18 cellular contexts compared by ENCODE assay signal in genomic region chr16:88418869-88419268, GRCh38. TPM values are rescaled to one million over a fixed set of nuclear protein-coding genes. Genes with fewer than 3 reads are reported as not detected.
A peak's percentile ranks its signal among the peaks of the same experiment; 100 is the strongest.
DNase-seq lines count a peak whose midpoint lies in the region; ATAC-seq and TF ChIP-seq lines count a peak whose summit lies in the region.
"Had no signal": no experiment of that assay in that cellular context is flagged by ENCODE, and none has a peak within 500 bp of the region (broad histone marks: within the 10 kb centered on the region; RNA-seq: fewer than 3 reads in every experiment).

No MANE protein-coding gene starts in this region.

- H3K4me2 ChIP-seq in SK-N-SH (no peak overlapping the region), mesenchymal stem cell (ENCODE audit: low read length, poor library complexity, severe bottlenecking) (no peak overlapping the region), neuronal stem cell (ENCODE audit: insufficient read depth, low read length, poor library complexity, severe bottlenecking) (no peak overlapping the region)
- H3K4me2 ChIP-seq: A549, BLaER1 had no signal

- peaks cover 5 to 12% of the 10 kb centered on the region in 2 donors for H3K9me3 Mint-ChIP-seq in stimulated activated naive B cell treated with anti-CD40 and anti-IgM and Interleukin-4, amounts not matched to agents 10 μg/mL and 1 μg/mL and 100 μg/mL, for 72 hours
- H3K9me3 Mint-ChIP-seq: CD4-positive, alpha-beta T cell; CD8-positive, alpha-beta T cell had no signal

- H3K79me1 ChIP-seq in mesenchymal stem cell (replicated peaks; ENCODE audit: low read length, poor library complexity, severe bottlenecking) (peaks cover 3% of the 10 kb centered on the region), neuronal stem cell (ENCODE audit: low read depth, low read length) (peaks cover 2% of the 10 kb centered on the region)

- no peak overlapping the region for H2BK5ac ChIP-seq in mesenchymal stem cell (ENCODE audit: low read depth, low read length, poor library complexity, severe bottlenecking)
- peak overlapping the region; percentile 66 for H2BK5ac ChIP-seq in neuronal stem cell (ENCODE audit: low read length)

- H4K91ac ChIP-seq in mesenchymal stem cell (ENCODE audit: low read length), result peak overlapping the region; percentile 44
- no peak overlapping the region for H4K91ac ChIP-seq in neuronal stem cell (ENCODE audit: low read depth, low read length, poor library complexity)

- ATAC-seq in SK-N-SH treated with all-trans-retinoic acid at 6 μM for 48 hours, result no peak
- ATAC-seq in stimulated activated naive B cell treated with anti-CD40 and anti-IgM and Interleukin-4, amounts not matched to agents 10 μg/mL and 1 μg/mL and 100 μg/mL, for 72 hours (replicated peaks), result no peak
- ATAC-seq: CD8-positive, alpha-beta T cell had no signal

- POLR2A ChIA-PET in SK-N-SH (lab: Yijun Ruan, JAX), result no interaction called here

- H4K20me1 ChIP-seq in SK-N-SH (ENCODE audit: insufficient read depth), result peaks cover 8% of the 10 kb centered on the region; the same call in 1 of the 2 replicates

- H3K4ac ChIP-seq in mesenchymal stem cell (ENCODE audit: low read depth in 1 of 2, low read length in 2 of 2) (no peak overlapping the region), neuronal stem cell (ENCODE audit: low read length) (no peak overlapping the region)

- H3K4me1 ChIP-seq in SK-N-SH (ENCODE audit: control insufficient read depth in 1 of 2, insufficient read depth in 2 of 2, low read depth in 1 of 2, low read length in 1 of 2) (peaks cover 0 to 17% of the 10 kb centered on the region in 2 experiments; a peak in 1 of 4 replicates), mesenchymal stem cell (ENCODE audit: control insufficient read depth, insufficient read depth, low read depth, low read length) (peaks cover 4% of the 10 kb centered on the region), neuronal stem cell (ENCODE audit: control insufficient read depth in 2 of 2, insufficient read depth in 1 of 2, low read depth in 1 of 2, low read length in 2 of 2) (no peaks in the 10 kb centered on the region)
- H3K4me1 ChIP-seq: A549, BE2C, BLaER1, Caco-2 had no signal

- no peak overlapping the region for H3K9ac ChIP-seq in SK-N-SH
- no peak overlapping the region for H3K9ac ChIP-seq in mesenchymal stem cell (ENCODE audit: low read length)
- no peak overlapping the region for H3K9ac ChIP-seq in neuronal stem cell (ENCODE audit: low read depth, low read length, poor library complexity)
- H3K9ac ChIP-seq: BLaER1 had no signal

- H2BK120ac ChIP-seq in mesenchymal stem cell (ENCODE audit: low read depth, low read length) (no peak overlapping the region), neuronal stem cell (ENCODE audit: low read depth, low read length) (peak overlapping the region; percentile 61)

- CTCF ChIA-PET in SK-N-SH (lab: Yijun Ruan, JAX), result interaction anchor here (1.3 to 1.8 kb wide), 3 partner anchors 18 to 144 kb away, joined by 3 to 7 read pairs (median 5); partner anchors contain the start of gene ZNF469

- H2BK12ac ChIP-seq in mesenchymal stem cell (ENCODE audit: low read length in 2 of 2), result no peak overlapping the region
- H2BK12ac ChIP-seq in neuronal stem cell (ENCODE audit: low read length), result peak overlapping the region; percentile 84

- DNase-seq in SK-N-SH, result peak; percentile 64
- DNase-seq in H7, result peak; percentile 71
- DNase-seq in mesenchymal stem cell, result no peak
- no peak for DNase-seq in neuronal stem cell (ENCODE audit: low spot score)
- DNase-seq in activated CD4-positive, CD25-positive, alpha-beta regulatory T cell (lab: John Stamatoyannopoulos, UW), result no peak
- no peak for DNase-seq in stimulated activated naive B cell treated with anti-CD40 and anti-IgM and Interleukin-4, amounts not matched to agents 10 μg/mL and 1 μg/mL and 100 μg/mL, for 72 hours
- DNase-seq: BE2C; Caco-2; Calu3; CD4-positive, alpha-beta T cell; CD8-positive, alpha-beta T cell; DMS79 treated with DMSO at 0.1 percent for 48 hours; GF-D8 had no signal

- H3K36me3 Mint-ChIP-seq in stimulated activated naive B cell treated with anti-CD40 and anti-IgM and Interleukin-4, amounts not matched to agents 10 μg/mL and 1 μg/mL and 100 μg/mL, for 72 hours, result no peaks in the 10 kb centered on the region
- H3K36me3 Mint-ChIP-seq: CD8-positive, alpha-beta T cell had no signal

- no peak overlapping the region for H3K4me3 Mint-ChIP-seq in stimulated activated naive B cell treated with anti-CD40 and anti-IgM and Interleukin-4, amounts not matched to agents 10 μg/mL and 1 μg/mL and 100 μg/mL, for 72 hours
- H3K4me3 Mint-ChIP-seq: CD4-positive, alpha-beta T cell; CD8-positive, alpha-beta T cell had no signal

- 85% methylated on average over 12 of the region's 18 CpGs for WGBS in SK-N-SH (ENCODE audit: low lambda C conversion rate)
- 84% methylated on average over 17 of the region's 18 CpGs for WGBS in mesenchymal stem cell
- no CpG with 5 or more reads among the region's 18 CpGs for WGBS in neuronal stem cell (ENCODE audit: extremely low coverage in 2 of 2, insufficient read length in 2 of 2, insufficient replicate concordance in 1 of 2), 2 donors

- no peak overlapping the region for H3K23ac ChIP-seq in mesenchymal stem cell (ENCODE audit: low read length in 2 of 2)
- H3K23ac ChIP-seq in neuronal stem cell (ENCODE audit: low read depth, low read length, poor library complexity), result peak overlapping the region; percentile 85

- no peak overlapping the region for H3K18ac ChIP-seq in mesenchymal stem cell (ENCODE audit: low read depth in 1 of 2, low read length in 2 of 2)
- H3K18ac ChIP-seq in neuronal stem cell (ENCODE audit: low read length), result peak overlapping the region; percentile 83

- H2AK5ac ChIP-seq in mesenchymal stem cell (ENCODE audit: low read length, severe bottlenecking) (no peak overlapping the region), neuronal stem cell (ENCODE audit: low read depth, low read length) (peak overlapping the region; percentile 94)

- no peak for TF ChIP-seq EP300 in SK-N-SH (IDR thresholded peaks at IDR 0.05; ENCODE audit: borderline replicate concordance in 1 of 2, low read depth in 1 of 2, low read length in 1 of 2)

- H3K27me3 ChIP-seq in SK-N-SH (ENCODE audit: insufficient read depth) (no peaks in the 10 kb centered on the region), H7 (ENCODE audit: control insufficient read depth, insufficient read depth, low read length) (no peaks in the 10 kb centered on the region), mesenchymal stem cell (ENCODE audit: control insufficient read depth in 1 of 2, insufficient read depth in 1 of 2, low read length in 2 of 2) (no peaks in the 10 kb centered on the region), neuronal stem cell (ENCODE audit: control insufficient read depth in 3 of 3, insufficient read depth in 3 of 3, low read depth in 1 of 3, low read length in 3 of 3) (peaks cover 0 to 15% (median 0%) of the 10 kb centered on the region in 3 experiments)
- H3K27me3 ChIP-seq: BE2C had no signal

- no peaks in the 10 kb centered on the region for H3K79me2 ChIP-seq in SK-N-SH (ENCODE audit: insufficient read depth)

- H3K36me3 ChIP-seq in SK-N-SH (replicated peaks in 1 of 2; ENCODE audit: control insufficient read depth in 1 of 2, insufficient read depth in 2 of 2, low read length in 1 of 2), result no peaks in the 10 kb centered on the region
- no peaks in the 10 kb centered on the region for H3K36me3 ChIP-seq in H7 (replicated peaks; ENCODE audit: control insufficient read depth, insufficient read depth, low read length)
- peaks cover 6 to 11% of the 10 kb centered on the region in 2 experiments for H3K36me3 ChIP-seq in mesenchymal stem cell (ENCODE audit: control insufficient read depth in 1 of 2, insufficient read depth in 2 of 2, low read depth in 1 of 2, low read length in 2 of 2)
- no peaks in the 10 kb centered on the region for H3K36me3 ChIP-seq in neuronal stem cell (replicated peaks in 1 of 2; ENCODE audit: control insufficient read depth in 2 of 2, insufficient read depth in 2 of 2, low read length in 2 of 2)
- H3K36me3 ChIP-seq: BE2C, BLaER1 had no signal

- H3K27ac ChIP-seq in SK-N-SH (ENCODE audit: low read depth in 2 of 2, low read length in 1 of 2), result no peak overlapping the region; a peak in 1 of 4 replicates
- no peak overlapping the region for H3K27ac ChIP-seq in mesenchymal stem cell (ENCODE audit: low read length, poor library complexity, severe bottlenecking)
- no peak overlapping the region for H3K27ac ChIP-seq in neuronal stem cell (replicated peaks; ENCODE audit: low read length)
- H3K27ac ChIP-seq: 22Rv1, A549, BLaER1, C4-2B had no signal

- H3K9me3 ChIP-seq in SK-N-SH (no peaks in the 10 kb centered on the region), mesenchymal stem cell (ENCODE audit: control insufficient read depth, low read length) (no peaks in the 10 kb centered on the region), neuronal stem cell (replicated peaks in 1 of 2; ENCODE audit: control insufficient read depth in 2 of 2, insufficient read depth in 1 of 2, low read depth in 1 of 2, low read length in 2 of 2) (no peaks in the 10 kb centered on the region)
- H3K9me3 ChIP-seq: A549, BE2C, BLaER1, Caco-2 had no signal

- H2AFZ ChIP-seq in SK-N-SH (ENCODE audit: low read depth) (no peak overlapping the region), mesenchymal stem cell (ENCODE audit: low read depth, low read length) (no peak overlapping the region), neuronal stem cell (ENCODE audit: low read length) (no peak overlapping the region)

- H3K9me2 ChIP-seq in SK-N-SH, result no peaks in the 10 kb centered on the region

- H3K14ac ChIP-seq in mesenchymal stem cell (ENCODE audit: low read length in 2 of 2) (peak overlapping the region in 1 of 2 experiments; percentile 19), neuronal stem cell (ENCODE audit: low read length) (peak overlapping the region; percentile 21)

- TF ChIP-seq CTCF in SK-N-SH (IDR thresholded peaks at IDR 0.05), result no peak

- H3K4me3 ChIP-seq in SK-N-SH (ENCODE audit: low read depth in 2 of 2, low read length in 1 of 2), result no peak overlapping the region
- H3K4me3 ChIP-seq in H7 (ENCODE audit: insufficient read depth, low read depth, low read length), result no peak overlapping the region
- H3K4me3 ChIP-seq in mesenchymal stem cell (ENCODE audit: insufficient read depth in 1 of 2, low read depth in 1 of 2, low read length in 2 of 2), result no peak overlapping the region
- H3K4me3 ChIP-seq in neuronal stem cell (ENCODE audit: low read length in 2 of 2), result no peak overlapping the region
- H3K4me3 ChIP-seq: A549, BLaER1 had no signal

- H3K4me1 Mint-ChIP-seq in stimulated activated naive B cell treated with anti-CD40 and anti-IgM and Interleukin-4, amounts not matched to agents 10 μg/mL and 1 μg/mL and 100 μg/mL, for 72 hours, result peaks cover 3 to 6% of the 10 kb centered on the region in 2 donors

- peaks cover 9 to 34% of the 10 kb centered on the region in 2 donors for H3K27me3 Mint-ChIP-seq in stimulated activated naive B cell treated with anti-CD40 and anti-IgM and Interleukin-4, amounts not matched to agents 10 μg/mL and 1 μg/mL and 100 μg/mL, for 72 hours
- H3K27me3 Mint-ChIP-seq: CD4-positive, alpha-beta T cell had no signal

- H3F3A ChIP-seq in SK-N-SH (replicated peaks; ENCODE audit: insufficient read depth), result no peaks in the 10 kb centered on the region

- H4K8ac ChIP-seq in mesenchymal stem cell (ENCODE audit: low read length) (no peak overlapping the region), neuronal stem cell (ENCODE audit: low read depth, low read length) (peak overlapping the region; percentile 17)

- H3K27ac Mint-ChIP-seq in stimulated activated naive B cell treated with anti-CD40 and anti-IgM and Interleukin-4, amounts not matched to agents 10 μg/mL and 1 μg/mL and 100 μg/mL, for 72 hours, result no peak overlapping the region
- H3K27ac Mint-ChIP-seq: CD4-positive, alpha-beta T cell; CD8-positive, alpha-beta T cell had no signal

- H2BK15ac ChIP-seq in mesenchymal stem cell (ENCODE audit: low read depth, poor library complexity, severe bottlenecking) (no peak overlapping the region), neuronal stem cell (ENCODE audit: low read length) (no peak overlapping the region)

- no peak for TF ChIP-seq RAD21 in SK-N-SH (IDR thresholded peaks at IDR 0.05; ENCODE audit: low read length)

RNA-seq across cellular contexts. Expression of gene ZFPM1, which starts 34.2 kb away (rescaled TPM):
- polyA plus RNA-seq in SK-N-SH (2012; rRNA removed), result 0.54 and 1.2 TPM in 2 replicates
- polyA plus RNA-seq in SK-N-SH (2012; cell fraction: cytosol; rRNA removed), result 0.54 and 1.0 TPM in 2 replicates
- 3.8 and 5.6 TPM in 2 replicates for polyA plus RNA-seq in SK-N-SH (2012; cell fraction: nucleus; rRNA removed)
- total RNA-seq in H7 (2014; rRNA removed; shearing (Covaris generic)), result 1.1 and 1.7 TPM in 2 replicates
- 3.4 TPM for polyA plus RNA-seq in mesenchymal stem cell (2013, experiment 1 of 2)
- 3.4 TPM for polyA plus RNA-seq in mesenchymal stem cell (2013, experiment 2 of 2)
- 3.8 TPM for polyA plus RNA-seq in neuronal stem cell (2013, experiment 1 of 2)
- polyA plus RNA-seq in neuronal stem cell (2013, experiment 2 of 2), result 4.0 TPM

RNA-seq across cellular contexts. Expression of gene ZNF469, which starts 36.1 kb away (rescaled TPM):
- 0.24 and 0.56 TPM in 2 replicates for polyA plus RNA-seq in SK-N-SH (2012; rRNA removed)
- 0.19 and 0.34 TPM in 2 replicates for polyA plus RNA-seq in SK-N-SH (2012; cell fraction: cytosol; rRNA removed)
- 1.3 and 1.7 TPM in 2 replicates for polyA plus RNA-seq in SK-N-SH (2012; cell fraction: nucleus; rRNA removed)
- 0.28 and 0.44 TPM in 2 replicates for total RNA-seq in H7 (2014; rRNA removed; shearing (Covaris generic))
- polyA plus RNA-seq in mesenchymal stem cell (2013, experiment 1 of 2), result 11.1 TPM
- 10.4 TPM for polyA plus RNA-seq in mesenchymal stem cell (2013, experiment 2 of 2)
- polyA plus RNA-seq in neuronal stem cell (2013, experiment 1 of 2), result 0.26 TPM
- 0.29 TPM for polyA plus RNA-seq in neuronal stem cell (2013, experiment 2 of 2)

Comparison
In these comparisons a context has a peak if more than half of its experiments do, and no peak if none do; other contexts are left out.
1. DNase-seq: peak in SK-N-SH (single experiment) and H7 (single experiment); none in mesenchymal stem cell (single experiment), neuronal stem cell (single experiment), activated CD4-positive, CD25-positive, alpha-beta regulatory T cell (0 of 4) and stimulated activated naive B cell treated with anti-CD40 and anti-IgM and Interleukin-4, amounts not matched to agents 10 μg/mL and 1 μg/mL and 100 μg/mL, for 72 hours (single experiment).